ENCODE assay signal across 27 cellular contexts in the genomic region with DNA sequence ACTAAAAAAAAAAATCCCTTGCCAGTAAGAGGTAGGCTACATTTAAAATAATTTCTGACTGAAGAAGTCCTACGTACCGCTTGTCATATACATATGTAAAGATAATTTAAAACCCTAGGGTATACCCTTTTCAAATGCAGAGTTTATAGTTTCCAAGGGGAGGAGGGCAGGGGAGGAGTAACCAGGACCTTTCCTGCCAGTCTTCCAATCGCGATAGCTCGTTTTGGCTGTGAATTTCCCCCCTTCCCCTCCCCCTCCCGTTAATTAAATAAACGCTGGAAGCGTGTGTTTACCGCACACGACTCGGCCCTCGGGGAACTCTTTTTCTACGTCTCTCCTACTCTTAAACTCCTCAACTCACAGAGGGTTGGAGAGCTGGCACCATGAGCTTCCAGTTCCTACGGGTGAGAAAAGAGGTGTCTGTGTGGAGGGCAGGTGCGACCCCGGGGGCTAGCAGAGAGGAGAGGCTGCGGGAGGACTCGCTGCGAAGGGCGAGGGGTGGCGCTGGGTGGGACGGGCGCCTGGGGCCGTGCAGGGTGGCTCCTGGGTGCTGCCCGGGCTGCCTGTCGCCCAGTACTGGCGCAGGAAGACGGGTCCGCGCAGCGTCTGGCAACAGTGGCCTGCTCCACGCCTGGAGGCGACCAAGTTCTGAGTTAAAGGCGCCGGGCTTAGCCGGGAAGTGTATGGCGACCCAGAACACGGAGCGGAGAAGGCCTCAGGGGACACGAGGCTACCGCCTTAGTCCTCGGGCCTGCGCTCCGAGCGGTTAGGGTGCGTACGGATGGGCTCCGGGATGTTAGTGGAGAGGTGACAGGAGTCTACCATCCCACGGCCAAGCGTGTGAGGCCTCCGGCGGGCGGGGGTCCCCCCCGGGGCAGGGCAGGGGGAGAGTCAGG. TPM values are rescaled to one million over a fixed set of nuclear protein-coding genes. Genes with fewer than 3 reads are reported as not detected.
A peak's percentile ranks its signal among the peaks of the same experiment; 100 is the strongest.
DNase-seq lines count a peak whose midpoint lies in the region; ATAC-seq and TF ChIP-seq lines count a peak whose summit lies in the region.
"Had no signal": no experiment of that assay in that cellular context is flagged by ENCODE, and none has a peak within 500 bp of the region (broad histone marks: within the 10 kb centered on the region; RNA-seq: fewer than 3 reads in every experiment).

No MANE protein-coding gene starts in this region.

- H2AFZ ChIP-seq in smooth muscle cell (ENCODE audit: low read depth), result no peak overlapping the region

- no peaks in the 10 kb centered on the region for H3K79me2 ChIP-seq in smooth muscle cell (ENCODE audit: low read depth)

- WGBS in smooth muscle cell (ENCODE audit: low lambda C conversion rate), result 7% methylated on average over 51 of the region's 54 CpGs
- WGBS in sigmoid colon, 2 donors, result 6 to 9% methylated on average over 54 of the region's 54 CpGs

- H3K9me3 ChIP-seq in smooth muscle cell (replicated peaks; ENCODE audit: low read depth), result no peaks in the 10 kb centered on the region
- H3K9me3 ChIP-seq in sigmoid colon, result no peaks in the 10 kb centered on the region
- H3K9me3 ChIP-seq: suprapubic skin had no signal

- H3K4me3 ChIP-seq in smooth muscle cell (no peak overlapping the region), sigmoid colon (no peak overlapping the region)
- H3K4me3 ChIP-seq: GM12878 had no signal

- peak; percentile 22 to 23 for DNase-seq in activated T-cell treated with anti-CD3 and anti-CD28 coated beads, Interleukin-2, amount 50 U/mL, for 48 hours
- DNase-seq in activated T-cell treated with anti-CD3 and anti-CD28 coated beads, Interleukin-2, amount 50 U/mL, for 24 hours, result no peak
- peak; percentile 42 for DNase-seq in WTC11 (ENCODE audit: low spot score)
- DNase-seq in iPS-NIHi7 (ENCODE audit: extremely low spot score), result peak; percentile 64
- no peak for DNase-seq in smooth muscle cell (lab: John Stamatoyannopoulos, UW; ENCODE audit: unreplicated experiment)
- DNase-seq in sigmoid colon, result no peak
- DNase-seq in SIG-M5 treated with dmso at 0.1 percent for 504 hours (lab: John Stamatoyannopoulos, UW; ENCODE audit: unreplicated experiment), result no peak
- DNase-seq: activated CD4-positive, alpha-beta memory T cell treated with anti-CD3 and anti-CD28 coated beads for 36 hours; activated T-cell treated with anti-CD3 and anti-CD28 coated beads, Interleukin-2, amount 50 U/mL, for 4 hours; C1 segment of cervical spinal cord; effector memory CD8-positive, alpha-beta T cell; GF-D8; kidney glomerular epithelial cell; naive thymus-derived CD8-positive, alpha-beta T cell; NCI-H1092; NCI-H2029; NCI-H446 treated with DMSO at 0.1 percent for 48 hours had no signal

- H3K4me1 Mint-ChIP-seq in activated T-cell treated with anti-CD3 and anti-CD28 coated beads, Interleukin-2, amount 50 U/mL, for 24 hours (ENCODE audit: low read depth), result peaks cover 19% of the 10 kb centered on the region
- peaks cover 37% of the 10 kb centered on the region for H3K4me1 Mint-ChIP-seq in WTC11
- H3K4me1 Mint-ChIP-seq: memory B cell had no signal

- ATAC-seq in WTC11, result peak; percentile 31
- ATAC-seq in GM18870 (IDR thresholded peaks at IDR 0.05; ENCODE audit: unreplicated experiment), result no peak
- ATAC-seq: activated T-cell treated with anti-CD3 and anti-CD28 coated beads, Interleukin-2, amount 50 U/mL, for 4 hours; effector memory CD8-positive, alpha-beta T cell; GM12878; naive thymus-derived CD8-positive, alpha-beta T cell; Right ventricle myocardium inferior had no signal

- no peak for TF ChIP-seq EP300 in sigmoid colon (IDR thresholded peaks at IDR 0.05)

- H3K9me3 Mint-ChIP-seq in activated T-cell treated with anti-CD3 and anti-CD28 coated beads, Interleukin-2, amount 50 U/mL, for 24 hours, result no peaks in the 10 kb centered on the region
- no peaks in the 10 kb centered on the region for H3K9me3 Mint-ChIP-seq in WTC11
- H3K9me3 Mint-ChIP-seq: activated CD4-positive, alpha-beta memory T cell treated with anti-CD3 and anti-CD28 coated beads for 36 hours; activated naive CD4-positive, alpha-beta T cell treated with anti-CD3 and anti-CD28 coated beads, Interleukin-2, amount 50 U/mL, for 24 hours; activated T-cell treated with anti-CD3 and anti-CD28 coated beads, Interleukin-2, amount 50 U/mL, for 4 hours; effector memory CD8-positive, alpha-beta T cell; memory B cell had no signal

- TF ChIP-seq CTCF in WTC11 (IDR thresholded peaks at IDR 0.05), result no peak
- no peak for TF ChIP-seq CTCF in smooth muscle cell (IDR thresholded peaks at IDR 0.05; ENCODE audit: borderline replicate concordance, insufficient read depth, poor library complexity, severe bottlenecking)
- TF ChIP-seq CTCF in sigmoid colon (IDR thresholded peaks at IDR 0.05), result no peak

- H3K9ac ChIP-seq in smooth muscle cell (ENCODE audit: low read depth), result no peak overlapping the region

- intact Hi-C loops in sigmoid colon (cut with DNase I), result loop anchor here (10.0 kb wide), 1 partner anchor 420 kb away; no protein-coding TSS in a partner anchor

- H3K36me3 Mint-ChIP-seq in activated T-cell treated with anti-CD3 and anti-CD28 coated beads, Interleukin-2, amount 50 U/mL, for 24 hours (ENCODE audit: low read depth), result no peaks in the 10 kb centered on the region
- no peaks in the 10 kb centered on the region for H3K36me3 Mint-ChIP-seq in WTC11
- H3K36me3 Mint-ChIP-seq: activated CD4-positive, alpha-beta memory T cell treated with anti-CD3 and anti-CD28 coated beads for 36 hours; activated naive CD4-positive, alpha-beta T cell treated with anti-CD3 and anti-CD28 coated beads, Interleukin-2, amount 50 U/mL, for 24 hours; memory B cell had no signal

- H3K27me3 ChIP-seq in smooth muscle cell (ENCODE audit: low read depth) (peaks cover 69% of the 10 kb centered on the region), sigmoid colon (peaks cover 28 to 63% (median 57%) of the 10 kb centered on the region in 3 donors)

- H3K27ac Mint-ChIP-seq in activated T-cell treated with anti-CD3 and anti-CD28 coated beads, Interleukin-2, amount 50 U/mL, for 24 hours, result no peak overlapping the region
- no peak overlapping the region; the same call in 1 of the 2 replicates for H3K27ac Mint-ChIP-seq in WTC11
- H3K27ac Mint-ChIP-seq: activated CD4-positive, alpha-beta memory T cell treated with anti-CD3 and anti-CD28 coated beads for 36 hours; activated naive CD4-positive, alpha-beta T cell treated with anti-CD3 and anti-CD28 coated beads, Interleukin-2, amount 50 U/mL, for 24 hours; effector memory CD8-positive, alpha-beta T cell; memory B cell; naive thymus-derived CD8-positive, alpha-beta T cell had no signal

- H3K27ac ChIP-seq in smooth muscle cell (ENCODE audit: low read depth) (no peak overlapping the region), sigmoid colon (no peak overlapping the region)
- H3K27ac ChIP-seq: suprapubic skin had no signal

- H3K4me3 Mint-ChIP-seq in activated T-cell treated with anti-CD3 and anti-CD28 coated beads, Interleukin-2, amount 50 U/mL, for 24 hours, result no peak overlapping the region
- H3K4me3 Mint-ChIP-seq in WTC11, result peak overlapping the region; percentile 83
- H3K4me3 Mint-ChIP-seq: activated CD4-positive, alpha-beta memory T cell treated with anti-CD3 and anti-CD28 coated beads for 36 hours; activated naive CD4-positive, alpha-beta T cell treated with anti-CD3 and anti-CD28 coated beads, Interleukin-2, amount 50 U/mL, for 24 hours; activated T-cell treated with anti-CD3 and anti-CD28 coated beads, Interleukin-2, amount 50 U/mL, for 4 hours; effector memory CD8-positive, alpha-beta T cell; memory B cell; naive thymus-derived CD8-positive, alpha-beta T cell had no signal

- H3K27me3 Mint-ChIP-seq in activated T-cell treated with anti-CD3 and anti-CD28 coated beads, Interleukin-2, amount 50 U/mL, for 24 hours, result peaks cover 68% of the 10 kb centered on the region
- peaks cover 48% of the 10 kb centered on the region for H3K27me3 Mint-ChIP-seq in WTC11 (ENCODE audit: low read depth)

- TF ChIP-seq POLR2A in sigmoid colon (IDR thresholded peaks at IDR 0.05), result no peak

- POLR2A ChIA-PET in WTC11 (lab: Charles Lee), result interaction anchor here (1.0 kb wide), 1 partner anchor 245 kb away, joined by 8 read pairs; no protein-coding TSS in a partner anchor

- no peaks in the 10 kb centered on the region for H4K20me1 ChIP-seq in smooth muscle cell (ENCODE audit: low read depth)

- H3K36me3 ChIP-seq in smooth muscle cell (ENCODE audit: low read depth), result no peaks in the 10 kb centered on the region
- no peaks in the 10 kb centered on the region for H3K36me3 ChIP-seq in sigmoid colon
- H3K36me3 ChIP-seq: suprapubic skin had no signal

- H3F3A ChIP-seq in smooth muscle cell (ENCODE audit: low read depth), result no peaks in the 10 kb centered on the region

- H3K4me1 ChIP-seq in smooth muscle cell (ENCODE audit: low read depth) (peaks cover 41% of the 10 kb centered on the region), sigmoid colon (peaks cover 0 to 48% (median 40%) of the 10 kb centered on the region in 4 donors)

- CTCF ChIA-PET in WTC11 (lab: Charles Lee), result interaction anchor here (0.8 to 1.8 kb wide), 6 partner anchors 12 to 436 kb away, joined by 3 to 10 read pairs (median 6); no protein-coding TSS in a partner anchor

- H3K4me2 ChIP-seq in smooth muscle cell, result peak overlapping the region; percentile 26

TF ChIP-seq in WTC11, 78 proteins besides CTCF, POLR2A, EP300 and RAD21 (continues in another document):
- peak; percentile 66; the same call in 1 of the 2 replicates for TF ChIP-seq FOXP1 (CRISPR knock-in tag; IDR thresholded peaks at IDR 0.05; ENCODE audit: borderline replicate concordance)
- TF ChIP-seq, protein P1, sequence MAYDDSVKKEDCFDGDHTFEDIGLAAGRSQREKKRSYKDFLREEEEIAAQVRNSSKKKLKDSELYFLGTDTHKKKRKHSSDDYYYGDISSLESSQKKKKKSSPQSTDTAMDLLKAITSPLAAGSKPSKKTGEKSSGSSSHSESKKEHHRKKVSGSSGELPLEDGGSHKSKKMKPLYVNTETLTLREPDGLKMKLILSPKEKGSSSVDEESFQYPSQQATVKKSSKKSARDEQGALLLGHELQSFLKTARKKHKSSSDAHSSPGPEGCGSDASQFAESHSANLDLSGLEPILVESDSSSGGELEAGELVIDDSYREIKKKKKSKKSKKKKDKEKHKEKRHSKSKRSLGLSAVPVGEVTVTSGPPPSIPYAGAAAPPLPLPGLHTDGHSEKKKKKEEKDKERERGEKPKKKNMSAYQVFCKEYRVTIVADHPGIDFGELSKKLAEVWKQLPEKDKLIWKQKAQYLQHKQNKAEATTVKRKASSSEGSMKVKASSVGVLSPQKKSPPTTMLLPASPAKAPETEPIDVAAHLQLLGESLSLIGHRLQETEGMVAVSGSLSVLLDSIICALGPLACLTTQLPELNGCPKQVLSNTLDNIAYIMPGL (CRISPR knock-in tag; IDR thresholded peaks at IDR 0.05), result 0 out of 2 replicates have a peak, but pooled peaks have one; percentile 42
- TF ChIP-seq TCF7 (CRISPR knock-in tag; IDR thresholded peaks at IDR 0.05; ENCODE audit: low read depth), result no peak

RNA-seq across cellular contexts. Expression of gene TFAP2C, which starts 4.1 kb away (rescaled TPM):
- 18.4 to 23.7 TPM (median 19.8 TPM) in 3 replicates for total RNA-seq in WTC11 (2021)
- total RNA-seq in smooth muscle cell, result 3.4 and 5.8 TPM in 2 replicates
- 2.5 and 7.3 TPM in 2 replicates for polyA plus RNA-seq in smooth muscle cell
- total RNA-seq in sigmoid colon, result 1 to 10 TPM; 1.6 to 5.3 (median 3.5) TPM
- polyA plus RNA-seq in sigmoid colon, result under 1 TPM in 1 of 3 donors, not detected in 2; 0.99 TPM
- total RNA-seq: activated CD4-positive, alpha-beta memory T cell treated with anti-CD3 and anti-CD28 coated beads for 36 hours; activated T-cell treated with anti-CD3 and anti-CD28 coated beads, Interleukin-2, amount 50 U/mL, for 4 hours; fibroblast of lung; GM12878; LHCN-M2; naive thymus-derived CD8-positive, alpha-beta T cell; pulmonary artery endothelial cell; T-helper 1 cell treated with Interleukin-12 subunit alpha and Interleukin-12 subunit beta and Interleukin-4 antibody, amounts not matched to agents 30 ng/mL and 1 ng/mL, for 36 hours had no signal
- polyA plus RNA-seq: naive thymus-derived CD8-positive, alpha-beta T cell had no signal

Comparison
In these comparisons a context has a peak if more than half of its experiments do, and no peak if none do; other contexts are left out.
1. DNase-seq: peak in activated T-cell treated with anti-CD3 and anti-CD28 coated beads, Interleukin-2, amount 50 U/mL, for 48 hours (2 of 2), WTC11 (single experiment) and iPS-NIHi7 (single experiment); none in activated T-cell treated with anti-CD3 and anti-CD28 coated beads, Interleukin-2, amount 50 U/mL, for 24 hours (single experiment), smooth muscle cell (single experiment), sigmoid colon (single experiment) and SIG-M5 treated with dmso at 0.1 percent for 504 hours (single experiment).